In the genomic region with DNA sequence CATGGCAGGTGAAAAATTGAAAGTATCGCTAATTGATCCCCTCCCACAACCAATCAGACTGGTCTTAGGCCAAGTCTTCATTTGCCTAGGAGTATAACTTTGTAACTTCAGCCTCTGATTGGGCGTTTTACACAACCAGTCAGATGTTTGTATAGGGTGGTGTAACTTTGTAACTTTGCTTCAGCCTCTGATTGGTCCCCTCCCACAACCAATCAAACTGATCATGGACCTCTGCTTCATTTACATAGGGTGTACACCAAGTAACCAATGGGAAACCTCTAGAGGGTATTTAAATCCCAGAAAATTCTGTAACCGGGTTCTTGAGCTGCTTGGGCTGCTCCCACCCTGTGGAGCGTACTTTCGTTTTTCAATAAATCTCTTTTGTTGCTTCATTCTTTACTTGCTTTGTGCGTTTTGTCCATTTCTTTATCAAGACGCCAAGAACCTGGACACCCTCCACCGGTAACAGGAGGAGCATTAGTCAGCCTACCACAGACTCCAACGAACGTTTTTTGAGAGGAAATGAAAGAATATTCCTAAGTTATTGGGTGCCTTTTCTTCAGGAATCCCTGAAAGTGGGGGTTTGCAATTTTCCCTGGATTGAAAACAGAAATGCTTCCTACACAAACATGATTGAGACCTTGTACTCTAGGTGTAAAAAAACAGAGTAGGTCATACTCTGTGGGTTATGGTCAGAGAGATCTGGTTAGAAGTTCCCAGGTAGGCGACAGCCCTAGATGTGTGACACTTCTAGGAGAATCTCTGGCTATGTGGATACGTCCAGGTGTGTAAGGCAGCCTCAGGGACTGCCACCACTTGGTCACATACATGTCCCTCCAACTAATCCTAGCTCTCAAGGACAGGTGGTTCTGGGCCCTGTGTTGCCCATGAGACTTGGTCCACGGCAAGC, we compare ENCODE assay signal across 19 cellular contexts. TPM values are rescaled to one million over a fixed set of nuclear protein-coding genes. Genes with fewer than 3 reads are reported as not detected.
A peak's percentile ranks its signal among the peaks of the same experiment; 100 is the strongest.
DNase-seq lines count a peak whose midpoint lies in the region; ATAC-seq, FAIRE-seq and TF ChIP-seq lines count a peak whose summit lies in the region.
"Had no signal": no experiment of that assay in that cellular context is flagged by ENCODE, and none has a peak within 500 bp of the region (broad histone marks: within the 10 kb centered on the region; RNA-seq: fewer than 3 reads in every experiment).

No MANE protein-coding gene starts in this region.

- ATAC-seq in K562: peak; percentile 81
- no peak for ATAC-seq in naive thymus-derived CD8-positive, alpha-beta T cell
- ATAC-seq: activated T-cell treated with anti-CD3 and anti-CD28 coated beads, Interleukin-2, amount 50 U/mL, for 72 hours; natural killer cell; Right ventricle myocardium inferior had no signal

- no peak overlapping the region for H3K56ac ChIP-seq in H9 (ENCODE audit: insufficient read length, low read depth, low read length)

- no peaks in the 10 kb centered on the region for H3K79me2 ChIP-seq in H9 (ENCODE audit: insufficient read depth, low read length)
- H3K79me2 ChIP-seq in K562 (ENCODE audit: control insufficient read depth, insufficient read depth, low read length): no peaks in the 10 kb centered on the region

- peak overlapping the region; percentile 15 for H2AK5ac ChIP-seq in H9 (ENCODE audit: insufficient read length, low read length)

- H3K27ac Mint-ChIP-seq in H9: peak overlapping the region; percentile 70 to 95 (median 90)
- peak overlapping the region in 7 of 10 donors; percentile 27 to 84 (median 65) for H3K27ac Mint-ChIP-seq in naive thymus-derived CD8-positive, alpha-beta T cell
- H3K27ac Mint-ChIP-seq: activated T-cell treated with anti-CD3 and anti-CD28 coated beads, Interleukin-2, amount 50 U/mL, for 72 hours; natural killer cell had no signal

- no peaks in the 10 kb centered on the region for H3K79me1 ChIP-seq in H9 (ENCODE audit: insufficient read depth, low read depth, low read length, poor library complexity, severe bottlenecking)

- H3K27me3 Mint-ChIP-seq in H9 (ENCODE audit: low read depth): no peaks in the 10 kb centered on the region
- no peaks in the 10 kb centered on the region for H3K27me3 Mint-ChIP-seq in naive thymus-derived CD8-positive, alpha-beta T cell
- H3K27me3 Mint-ChIP-seq: activated naive CD8-positive, alpha-beta T cell treated with anti-CD3 and anti-CD28 coated beads, Interleukin-2, amount 10 ng/mL, durations not matched to agents 7 days and 5 days had no signal

- TF ChIP-seq CTCF in H9 (conservative IDR thresholded peaks at IDR 0.05): no peak
- TF ChIP-seq CTCF in K562 (IDR thresholded peaks at IDR 0.05 in 2 of 3, conservative IDR thresholded peaks at IDR 0.05 in 1 of 3; ENCODE audit: insufficient read depth in 2 of 3, low read depth in 1 of 3, low read length in 3 of 3): no peak

- peak overlapping the region; percentile 71 for H2BK12ac ChIP-seq in H9 (ENCODE audit: insufficient read length, low read depth, low read length)

- intact Hi-C loops in K562 (cut with micrococcal nuclease): no loop called here
- intact Hi-C loops in cardiac septum (cut with DNase I): no loop called here

- no peak overlapping the region for H2AFZ ChIP-seq in H9 (ENCODE audit: low read length)
- H2AFZ ChIP-seq in K562 (ENCODE audit: low read depth, low read length): peak overlapping the region; percentile 61

- no peak overlapping the region for H4K8ac ChIP-seq in H9 (replicated peaks; ENCODE audit: insufficient read length, low read depth, low read length)

- no peak for TF ChIP-seq RAD21 in K562 (CRISPR knock-in tag; conservative IDR thresholded peaks at IDR 0.05 in 1 of 2, IDR thresholded peaks at IDR 0.05 in 1 of 2)

- H3K4ac ChIP-seq in H9 (ENCODE audit: low read depth, low read length): no peak overlapping the region

- no peak overlapping the region for H3K4me3 ChIP-seq in K562

- H3T11ph ChIP-seq in H9 (ENCODE audit: low read length): no peak overlapping the region

- no peak for TF ChIP-seq EP300 in K562 (IDR thresholded peaks at IDR 0.05; ENCODE audit: low read length)

- FAIRE-seq in K562 (lab: Jason Lieb, UNC): peak; percentile 81
- FAIRE-seq: G401.6, islet of Langerhans, small intestine had no signal

- peaks cover 2% of the 10 kb centered on the region for H3K23me2 ChIP-seq in H9 (ENCODE audit: insufficient read length, low read depth, low read length, poor library complexity, severe bottlenecking)

- H3K36me3 Mint-ChIP-seq in H9 (ENCODE audit: insufficient read depth in 1 of 3, low read depth in 3 of 3): peaks cover 15 to 33% (median 19%) of the 10 kb centered on the region in 3 experiments
- H3K36me3 Mint-ChIP-seq in naive thymus-derived CD8-positive, alpha-beta T cell: peaks cover 0 to 20% (median 5%) of the 10 kb centered on the region in 3 donors

- no peak overlapping the region for H2BK120ac ChIP-seq in H9 (ENCODE audit: low read depth, low read length, poor library complexity, severe bottlenecking)

- no peak overlapping the region for H2BK20ac ChIP-seq in H9 (ENCODE audit: low read depth, low read length, poor library complexity, severe bottlenecking)

- peaks cover 3 to 6% of the 10 kb centered on the region in 2 experiments for H3K9me3 Mint-ChIP-seq in H9
- H3K9me3 Mint-ChIP-seq in naive thymus-derived CD8-positive, alpha-beta T cell: no peaks in the 10 kb centered on the region
- H3K9me3 Mint-ChIP-seq: activated naive CD8-positive, alpha-beta T cell treated with anti-CD3 and anti-CD28 coated beads, Interleukin-2, amount 10 ng/mL, durations not matched to agents 7 days and 5 days; activated T-cell treated with anti-CD3 and anti-CD28 coated beads, Interleukin-2, amount 50 U/mL, for 72 hours; natural killer cell had no signal

- peak overlapping the region; percentile 21 to 50; a peak in 4 of 5 replicates for H3K4me3 Mint-ChIP-seq in H9
- peak overlapping the region in 3 of 10 donors; percentile 6 to 77 (median 62) for H3K4me3 Mint-ChIP-seq in naive thymus-derived CD8-positive, alpha-beta T cell
- H3K4me3 Mint-ChIP-seq: activated T-cell treated with anti-CD3 and anti-CD28 coated beads, Interleukin-2, amount 50 U/mL, for 72 hours; natural killer cell had no signal

- peaks cover 6% of the 10 kb centered on the region; the same call in 1 of the 3 replicates for H3K36me3 ChIP-seq in K562 (ENCODE audit: control insufficient read depth, insufficient read depth, low read length)

- WGBS in H9 (ENCODE audit: extremely low coverage, insufficient read length, low lambda C conversion rate): no CpG with 5 or more reads among the region's 13 CpGs
- 30% methylated on average over 13 of the region's 13 CpGs for WGBS in K562 (ENCODE audit: insufficient coverage, low coverage, missing lambda C conversion rate)

- H3K9ac ChIP-seq in H9 (ENCODE audit: extremely low read depth, insufficient read length, low read length) (no peak overlapping the region), K562 (ENCODE audit: insufficient read depth in 1 of 2, low read depth in 2 of 2, low read length in 2 of 2) (peak overlapping the region in 1 of 2 experiments; percentile 66; a peak in 1 of 4 replicates)

- H2BK5ac ChIP-seq in H9 (ENCODE audit: insufficient read length, low read length): no peak overlapping the region

- no TSS peak for BruUV-seq in K562 (replicated peaks; lab: Mats Ljungman, UMichigan)

- H3K27ac ChIP-seq in H9 (ENCODE audit: insufficient read length, low read depth, low read length) (peak overlapping the region; percentile 27), K562 (ENCODE audit: extremely low read depth, low read depth, low read length) (peak overlapping the region; percentile 24)
- H3K27ac ChIP-seq: VCaP had no signal

- H4K20me1 ChIP-seq in H9 (ENCODE audit: control insufficient read depth, insufficient read depth, insufficient read length) (no peaks in the 10 kb centered on the region), K562 (replicated peaks; ENCODE audit: control insufficient read depth, insufficient read depth, low read length) (no peaks in the 10 kb centered on the region)

- no peak overlapping the region for H4K5ac ChIP-seq in H9 (ENCODE audit: insufficient read length, low read depth, low read length)

- H3K4me1 Mint-ChIP-seq in H9: peaks cover 33 to 35% of the 10 kb centered on the region in 2 experiments
- H3K4me1 Mint-ChIP-seq in naive thymus-derived CD8-positive, alpha-beta T cell: peaks cover 10 to 42% (median 34%) of the 10 kb centered on the region in 4 donors

- H3K27me3 ChIP-seq in H9 (ENCODE audit: insufficient read depth, low read length) (no peaks in the 10 kb centered on the region), K562 (ENCODE audit: control insufficient read depth in 2 of 2, insufficient read depth in 2 of 2, low read length in 2 of 2) (no peaks in the 10 kb centered on the region)

- no peaks in the 10 kb centered on the region for H3K9me1 ChIP-seq in K562 (ENCODE audit: control insufficient read depth, insufficient read depth, low read length)

- H2BK15ac ChIP-seq in H9 (ENCODE audit: low read depth, low read length): no peak overlapping the region

- H3K23ac ChIP-seq in H9 (ENCODE audit: insufficient read length, low read depth, low read length): no peak overlapping the region

- no peak overlapping the region for H3K14ac ChIP-seq in H9 (ENCODE audit: insufficient read depth, low read length)

- peak overlapping the region; percentile 39 for H4K91ac ChIP-seq in H9 (ENCODE audit: insufficient read length, low read depth, low read length)

- no peak for DNase-seq in H9
- DNase-seq in MV-4-11 (lab: John Stamatoyannopoulos, UW): peak; percentile 5
- peak; percentile 42 to 80 (median 47) for DNase-seq in K562 (ENCODE audit: extremely low read depth in 1 of 4, low spot score in 3 of 4)
- no peak for DNase-seq in naive thymus-derived CD8-positive, alpha-beta T cell
- no peak for DNase-seq in NCI-H524 (lab: John Stamatoyannopoulos, UW)
- no peak for DNase-seq in epidermal melanocyte (ENCODE audit: insufficient read length, low spot score)
- DNase-seq in cardiac septum (ENCODE audit: low spot score): no peak
- DNase-seq: activated CD8-positive, alpha-beta memory T cell treated with anti-CD3 and anti-CD28 coated beads for 24 hours; activated naive CD8-positive, alpha-beta T cell treated with anti-CD3 and anti-CD28 coated beads, Interleukin-2, amount 10 ng/mL, durations not matched to agents 7 days and 5 days; activated T-cell treated with anti-CD3 and anti-CD28 coated beads, Interleukin-2, amount 50 U/mL, for 72 hours; caudate nucleus; natural killer cell; NCI-H446 treated with DMSO at 0.1 percent for 48 hours; small intestine; stimulated activated CD8-positive, alpha-beta memory T cell treated with anti-CD3 and anti-CD28 coated beads, Interleukin-4, amount 100 ng/mL, for 48 hours had no signal

- H3K4me1 ChIP-seq in H9 (ENCODE audit: insufficient read depth, low read length) (peaks cover 10% of the 10 kb centered on the region; the same call in 1 of the 2 replicates), K562 (replicated peaks in 1 of 2; ENCODE audit: control insufficient read depth in 2 of 2, insufficient read depth in 2 of 2, low read length in 2 of 2) (peaks cover 0 to 9% of the 10 kb centered on the region in 2 experiments; a peak in 3 of 5 replicates)

- peak overlapping the region; percentile 62 for H3K18ac ChIP-seq in H9 (ENCODE audit: insufficient read length, low read depth, low read length)

- H3K4me2 ChIP-seq in H9 (ENCODE audit: insufficient read depth, insufficient read length, low read length) (peak overlapping the region; percentile 5), K562 (ENCODE audit: insufficient read depth, low read length) (peak overlapping the region; percentile 40)

- in situ Hi-C loops in K562 (cut with MboI): no loop called here

- 0 out of 2 replicates have a peak, but pooled peaks have one; percentile 28 for TF ChIP-seq POLR2A in K562 (conservative IDR thresholded peaks at IDR 0.05)

- POLR2A ChIA-PET in K562 (lab: Yijun Ruan, JAX): interaction anchor here (0.6 to 1.3 kb wide), 3 partner anchors 24 to 391 kb away, joined by 3 to 4 read pairs (median 4); no protein-coding TSS in a partner anchor
- POLR2A ChIA-PET in naive thymus-derived CD8-positive, alpha-beta T cell (lab: Charles Lee): no interaction called here

- H3K9me3 ChIP-seq in H9 (ENCODE audit: control insufficient read depth, low read depth, low read length) (no peaks in the 10 kb centered on the region), K562 (replicated peaks; ENCODE audit: control insufficient read depth, insufficient read depth, low read depth, low read length) (0 out of 2 replicates have a peak, but pooled peaks cover 3% of the 10 kb centered on the region)

- CTCF ChIA-PET in K562 (lab: Yijun Ruan, JAX; ENCODE audit: low intra/inter-chr PET ratio): no interaction called here

RNA-seq across cellular contexts. Expression of a gene that starts 5.5 kb away (rescaled TPM):
- total RNA-seq in H9 (2021) (52.8 and 54.7 TPM in 2 replicates), K562 (2014; rRNA removed) (25.7 and 29.6 TPM in 2 replicates), K562 (2014; rRNA removed; fragmentation: Illumina TruSeq; extraction: Trizol) (37.4 and 41.8 TPM in 2 replicates), K562 (2015; rRNA removed; fragmentation: Illumina TruSeq; extraction: Trizol) (32.8 and 39.3 TPM in 2 replicates), K562 (2021) (51.2 and 52.7 TPM in 2 replicates), cardiac septum (29.6 TPM)
- 66.1 and 180 TPM in 2 replicates for total RNA-seq in K562 (2011; cell fraction: chromatin; rRNA removed; ENCODE audit: low replicate concordance)
- 30.4 and 44.0 TPM in 2 replicates for total RNA-seq in K562 (2011; cell fraction: nucleolus; rRNA removed)
- 88.9 and 111 TPM in 2 replicates for total RNA-seq in K562 (2011; cell fraction: nucleoplasm; rRNA removed)
- polyA plus RNA-seq in K562 (2011; rRNA removed) (56.6 and 67.2 TPM in 2 replicates), K562 (2014; fragmentation: Illumina TruSeq; extraction: Trizol) (45.3 and 50.4 TPM in 2 replicates), K562 (2014; fragmentation: Nextera tagmentation; extraction: Ambion mirVana) (10 to 100 TPM; 33.0 to 50.4 TPM), K562 (2014; rRNA removed) (40.3 and 43.5 TPM in 2 replicates)
- polyA plus RNA-seq in K562 (2011; cell fraction: cytosol; rRNA removed): 7.9 and 21.0 TPM in 2 replicates
- 48.2 and 64.0 TPM in 2 replicates for polyA plus RNA-seq in K562 (2011; cell fraction: nucleus; rRNA removed)
- polyA plus RNA-seq in K562 (2012): 38.5 and 66.8 TPM in 2 replicates
- 66.2 and 77.8 TPM in 2 replicates for polyA minus RNA-seq in K562 (2011; rRNA and poly(A)+ RNA removed)
- polyA minus RNA-seq in K562 (2011; cell fraction: cytosol; rRNA and poly(A)+ RNA removed): 36.9 and 46.6 TPM in 2 replicates
- polyA minus RNA-seq in K562 (2011; cell fraction: nucleus; rRNA and poly(A)+ RNA removed): 47.9 and 88.0 TPM in 2 replicates
- 10 to 100 TPM; 89.8 to 94.4 TPM for total RNA-seq in naive thymus-derived CD8-positive, alpha-beta T cell
- 10 to 100 TPM; 18.8 to 30.3 (median 18.8) TPM for polyA plus RNA-seq in naive thymus-derived CD8-positive, alpha-beta T cell

Comparison
In these comparisons a context has a peak if more than half of its experiments do, and no peak if none do; other contexts are left out.
1. DNase-seq: peak in MV-4-11 (single experiment) and K562 (4 of 4); none in H9 (single experiment), naive thymus-derived CD8-positive, alpha-beta T cell (0 of 10), NCI-H524 (0 of 2), epidermal melanocyte (single experiment) and cardiac septum (single experiment).